30 cellular contexts compared by ENCODE assay signal in genomic region chr4:54773022-54773421, GRCh38.
"Had no signal": no experiment of that assay in that cellular context is flagged by ENCODE, and none has a peak within 500 bp of the region (broad histone marks: within the 10 kb centered on the region; RNA-seq: fewer than 3 reads in every experiment).

No MANE protein-coding gene starts in this region.

- H3K27ac ChIP-seq: left lung, lower lobe of right lung, pancreas, prostate gland, sigmoid colon, spleen, suprapubic skin, thoracic aorta, tibial artery, upper lobe of right lung had no signal

- H3K36me3 Mint-ChIP-seq: immature natural killer cell; stimulated activated effector memory CD8-positive, alpha-beta T cell treated with anti-CD3 and anti-CD28 coated beads, Interleukin-12 subunit alpha, Interleukin-12 subunit beta, amount 100 ng/mL, for 72 hours had no signal

- H3K9me3 ChIP-seq: left lung, lower lobe of right lung, pancreas, prostate gland, sigmoid colon, spleen, suprapubic skin, thoracic aorta, tibial artery, upper lobe of right lung had no signal

- H3K9me3 Mint-ChIP-seq: naive thymus-derived CD8-positive, alpha-beta T cell had no signal

- H3K27ac Mint-ChIP-seq: immature natural killer cell; naive thymus-derived CD8-positive, alpha-beta T cell; nephron; stimulated activated effector memory CD8-positive, alpha-beta T cell treated with anti-CD3 and anti-CD28 coated beads, Interleukin-12 subunit alpha, Interleukin-12 subunit beta, amount 100 ng/mL, for 72 hours; stimulated activated naive CD8-positive, alpha-beta T cell treated with anti-CD3 and anti-CD28 coated beads, Interleukin-15, Interleukin-2, amounts not matched to agents 100 ng/mL and 50 ng/mL, for 24 hours had no signal

- ATAC-seq: left colon; left lung; lower lobe of right lung; naive thymus-derived CD8-positive, alpha-beta T cell; pancreas; right cardiac atrium; stimulated activated effector memory CD8-positive, alpha-beta T cell treated with anti-CD3 and anti-CD28 coated beads, Interleukin-12 subunit alpha, Interleukin-12 subunit beta, amount 100 ng/mL, for 72 hours; upper lobe of right lung had no signal

- FAIRE-seq: islet of Langerhans, kidney, pancreas, small intestine, urothelium cell line had no signal

- H3K27me3 Mint-ChIP-seq: stimulated activated naive CD8-positive, alpha-beta T cell treated with anti-CD3 and anti-CD28 coated beads, Interleukin-15, Interleukin-2, amounts not matched to agents 100 ng/mL and 50 ng/mL, for 24 hours had no signal

- H3K27me3 ChIP-seq: left lung, pancreas, sigmoid colon, spleen, suprapubic skin, tibial artery, upper lobe of right lung had no signal

- H3K4me3 Mint-ChIP-seq: immature natural killer cell; naive thymus-derived CD8-positive, alpha-beta T cell; nephron; neural crest cell; stimulated activated effector memory CD8-positive, alpha-beta T cell treated with anti-CD3 and anti-CD28 coated beads, Interleukin-12 subunit alpha, Interleukin-12 subunit beta, amount 100 ng/mL, for 72 hours; stimulated activated naive CD8-positive, alpha-beta T cell treated with anti-CD3 and anti-CD28 coated beads, Interleukin-15, Interleukin-2, amounts not matched to agents 100 ng/mL and 50 ng/mL, for 24 hours had no signal

- DNase-seq: immature natural killer cell; kidney; left colon; left lung; lower lobe of right lung; mammary epithelial cell; mesenchymal stem cell; naive thymus-derived CD8-positive, alpha-beta T cell; nucleus accumbens; pancreas; posterior cingulate gyrus; retina; right cardiac atrium; sigmoid colon; small intestine; spleen; stimulated activated CD4-positive, alpha-beta T cell treated with anti-CD3 and anti-CD28 coated beads, Interleukin-4, amount 100 ng/mL, for 24 hours; stimulated activated naive CD4-positive, alpha-beta T cell; tibial artery; trophoblast cell; upper lobe of right lung had no signal

- H3K36me3 ChIP-seq: left lung, lower lobe of right lung, pancreas, prostate gland, sigmoid colon, spleen, suprapubic skin, thoracic aorta, tibial artery, upper lobe of right lung had no signal

- H3K4me1 ChIP-seq: left lung, lower lobe of right lung, pancreas, prostate gland, sigmoid colon, spleen, suprapubic skin, tibial artery, upper lobe of right lung had no signal

- H3K4me1 Mint-ChIP-seq: immature natural killer cell; naive thymus-derived CD8-positive, alpha-beta T cell; nephron; neural crest cell; stimulated activated effector memory CD8-positive, alpha-beta T cell treated with anti-CD3 and anti-CD28 coated beads, Interleukin-12 subunit alpha, Interleukin-12 subunit beta, amount 100 ng/mL, for 72 hours had no signal

- H3K4me3 ChIP-seq: left lung, lower lobe of right lung, pancreas, prostate gland, sigmoid colon, spleen, suprapubic skin, thoracic aorta, tibial artery, upper lobe of right lung had no signal
